In genomic region chr2:101330253-101330921, GRCh38 we compare ENCODE assay signal across 9 cellular contexts. TPM values are rescaled to one million over a fixed set of nuclear protein-coding genes. Genes with fewer than 3 reads are reported as not detected.
DNase-seq lines count a peak whose midpoint lies in the region; ATAC-seq and TF ChIP-seq lines count a peak whose summit lies in the region.
"Had no signal": no experiment of that assay in that cellular context is flagged by ENCODE, and none has a peak within 500 bp of the region (broad histone marks: within the 10 kb centered on the region; RNA-seq: fewer than 3 reads in every experiment).

No MANE protein-coding gene starts in this region.

- intact Hi-C loops in CD8-positive, alpha-beta T cell (cut with DNase I, micrococcal nuclease), result no loop called here
- intact Hi-C loops in activated CD8-positive, alpha-beta T cell treated with anti-CD3 and anti-CD28 coated beads for 36 hours (cut with micrococcal nuclease), result no loop called here
- intact Hi-C loops in esophagus squamous epithelium (cut with DNase I), result no loop called here

- H3K14ac ChIP-seq in neuronal stem cell (ENCODE audit: low read length), result no peak overlapping the region

- H3K4me2 ChIP-seq in neuronal stem cell (ENCODE audit: insufficient read depth, low read length, poor library complexity, severe bottlenecking), result no peak overlapping the region

- peak in 4 of 7 experiments; percentile 45 to 62 (median 46) for DNase-seq in CD8-positive, alpha-beta T cell
- peak; percentile 63 for DNase-seq in activated CD8-positive, alpha-beta T cell treated with anti-CD3 and anti-CD28 coated beads for 36 hours
- no peak for DNase-seq in esophagus squamous epithelium (lab: John Stamatoyannopoulos, UW)
- DNase-seq in neuronal stem cell (ENCODE audit: low spot score), result no peak
- DNase-seq in NCI-H524 treated with DMSO at 0.1 percent for 48 hours (lab: John Stamatoyannopoulos, UW), result no peak
- no peak for DNase-seq in HCEC 1CT
- no peak for DNase-seq in kidney glomerular epithelial cell (lab: John Stamatoyannopoulos, UW)
- no peak for DNase-seq in COLO668 (lab: John Stamatoyannopoulos, UW; ENCODE audit: unreplicated experiment)
- DNase-seq: DMS79 had no signal

- H3K27me3 ChIP-seq in CD8-positive, alpha-beta T cell (ENCODE audit: insufficient read depth, low read length), result no peaks in the 10 kb centered on the region
- no peaks in the 10 kb centered on the region for H3K27me3 ChIP-seq in esophagus squamous epithelium
- no peaks in the 10 kb centered on the region for H3K27me3 ChIP-seq in neuronal stem cell (ENCODE audit: control insufficient read depth in 3 of 3, insufficient read depth in 3 of 3, low read depth in 1 of 3, low read length in 3 of 3)

- peak overlapping the region; percentile 87 for H3K27ac Mint-ChIP-seq in CD8-positive, alpha-beta T cell
- H3K27ac Mint-ChIP-seq in activated CD8-positive, alpha-beta T cell treated with anti-CD3 and anti-CD28 coated beads for 36 hours, result peak overlapping the region; percentile 82

- H2BK5ac ChIP-seq in neuronal stem cell (ENCODE audit: low read length), result no peak overlapping the region

- H4K8ac ChIP-seq in neuronal stem cell (ENCODE audit: low read depth, low read length), result no peak overlapping the region

- peak overlapping the region; percentile 57 for H3K4me3 Mint-ChIP-seq in CD8-positive, alpha-beta T cell
- H3K4me3 Mint-ChIP-seq in activated CD8-positive, alpha-beta T cell treated with anti-CD3 and anti-CD28 coated beads for 36 hours, result peak overlapping the region; percentile 37

- ATAC-seq in CD8-positive, alpha-beta T cell, result peak; percentile 30
- peak; percentile 59 for ATAC-seq in activated CD8-positive, alpha-beta T cell treated with anti-CD3 and anti-CD28 coated beads for 36 hours

- CTCF ChIA-PET in CD8-positive, alpha-beta T cell (lab: Charles Lee), result interaction anchor here (0.7 to 7.0 kb wide), 3 partner anchors 12 to 501 kb away, joined by 3 to 67 read pairs (median 3); no protein-coding TSS in a partner anchor
- CTCF ChIA-PET in activated CD8-positive, alpha-beta T cell treated with anti-CD3 and anti-CD28 coated beads for 36 hours (lab: Charles Lee), result interaction anchor here (1.6 to 6.7 kb wide), 3 partner anchors 11 to 19 kb away, joined by 4 to 60 read pairs (median 6); no protein-coding TSS in a partner anchor

- H3K9ac ChIP-seq in neuronal stem cell (ENCODE audit: low read depth, low read length, poor library complexity), result no peak overlapping the region

- no peak overlapping the region for H4K91ac ChIP-seq in neuronal stem cell (ENCODE audit: low read depth, low read length, poor library complexity)

- WGBS in esophagus squamous epithelium, 2 donors, result 31 to 53% methylated on average over 11 to 12 of the region's 12 CpGs
- no CpG with 5 or more reads among the region's 12 CpGs for WGBS in neuronal stem cell (ENCODE audit: extremely low coverage in 2 of 2, insufficient read length in 2 of 2, insufficient replicate concordance in 1 of 2), 2 donors

- H3K4ac ChIP-seq in neuronal stem cell (ENCODE audit: low read length), result no peak overlapping the region

- no peaks in the 10 kb centered on the region for H3K9me3 ChIP-seq in CD8-positive, alpha-beta T cell (ENCODE audit: low read length)
- H3K9me3 ChIP-seq in esophagus squamous epithelium, result peaks cover 0 to 2% (median 0%) of the 10 kb centered on the region in 3 donors
- H3K9me3 ChIP-seq in neuronal stem cell (replicated peaks in 1 of 2; ENCODE audit: control insufficient read depth in 2 of 2, insufficient read depth in 1 of 2, low read depth in 1 of 2, low read length in 2 of 2), result peaks cover 0 to 7% of the 10 kb centered on the region in 2 donors

- POLR2A ChIA-PET in CD8-positive, alpha-beta T cell (lab: Charles Lee), result interaction anchor here (0.8 to 1.4 kb wide), 5 partner anchors 12 to 34 kb away, joined by 3 to 5 read pairs (median 3); partner anchors contain the start of gene RNF149
- POLR2A ChIA-PET in activated CD8-positive, alpha-beta T cell treated with anti-CD3 and anti-CD28 coated beads for 36 hours (lab: Charles Lee), result interaction anchor here (2.3 kb wide), 1 partner anchor 22 kb away, joined by 14 read pairs; the partner anchor contains the start of gene RNF149

- no peak overlapping the region for H2BK120ac ChIP-seq in neuronal stem cell (ENCODE audit: low read depth, low read length)

- H3K18ac ChIP-seq in neuronal stem cell (ENCODE audit: low read length), result peak overlapping the region; percentile 21

- TF ChIP-seq CTCF in CD8-positive, alpha-beta T cell (IDR thresholded peaks at IDR 0.05), result no peak
- no peak for TF ChIP-seq CTCF in activated CD8-positive, alpha-beta T cell treated with anti-CD3 and anti-CD28 coated beads for 36 hours (IDR thresholded peaks at IDR 0.05)
- TF ChIP-seq CTCF in esophagus squamous epithelium (IDR thresholded peaks at IDR 0.05), result no peak

- H3K4me1 Mint-ChIP-seq in CD8-positive, alpha-beta T cell (ENCODE audit: low read depth), result peaks cover 20% of the 10 kb centered on the region
- peaks cover 23% of the 10 kb centered on the region for H3K4me1 Mint-ChIP-seq in activated CD8-positive, alpha-beta T cell treated with anti-CD3 and anti-CD28 coated beads for 36 hours (ENCODE audit: low read depth)

- H2AK5ac ChIP-seq in neuronal stem cell (ENCODE audit: low read depth, low read length), result no peak overlapping the region

- no peak overlapping the region for H2BK12ac ChIP-seq in neuronal stem cell (ENCODE audit: low read length)

- no peaks in the 10 kb centered on the region for H3K36me3 Mint-ChIP-seq in CD8-positive, alpha-beta T cell
- H3K36me3 Mint-ChIP-seq in activated CD8-positive, alpha-beta T cell treated with anti-CD3 and anti-CD28 coated beads for 36 hours (ENCODE audit: low read depth), result no peaks in the 10 kb centered on the region

- no peak for TF ChIP-seq POLR2A in esophagus squamous epithelium (IDR thresholded peaks at IDR 0.05)

- H3K23ac ChIP-seq in neuronal stem cell (ENCODE audit: low read depth, low read length, poor library complexity), result no peak overlapping the region

- H3K79me1 ChIP-seq in neuronal stem cell (ENCODE audit: low read depth, low read length), result no peaks in the 10 kb centered on the region

- H3K36me3 ChIP-seq in CD8-positive, alpha-beta T cell (ENCODE audit: insufficient read depth, low read length), result no peaks in the 10 kb centered on the region
- H3K36me3 ChIP-seq in esophagus squamous epithelium (no peaks in the 10 kb centered on the region), neuronal stem cell (replicated peaks in 1 of 2; ENCODE audit: control insufficient read depth in 2 of 2, insufficient read depth in 2 of 2, low read length in 2 of 2) (no peaks in the 10 kb centered on the region)

- peaks cover 69% of the 10 kb centered on the region for H3K4me1 ChIP-seq in CD8-positive, alpha-beta T cell (ENCODE audit: insufficient read depth, low read length)
- peaks cover 26 to 53% (median 32%) of the 10 kb centered on the region in 3 donors for H3K4me1 ChIP-seq in esophagus squamous epithelium
- peaks cover 3 to 10% of the 10 kb centered on the region in 2 donors for H3K4me1 ChIP-seq in neuronal stem cell (ENCODE audit: control insufficient read depth in 2 of 2, insufficient read depth in 1 of 2, low read depth in 1 of 2, low read length in 2 of 2)

- peak overlapping the region; percentile 80 for H2AFZ ChIP-seq in neuronal stem cell (ENCODE audit: low read length)

- no peak overlapping the region for H3K27ac ChIP-seq in CD8-positive, alpha-beta T cell (ENCODE audit: low read depth, low read length)
- H3K27ac ChIP-seq in esophagus squamous epithelium (peak overlapping the region; percentile 82 to 94 (median 87)), neuronal stem cell (replicated peaks; ENCODE audit: low read length) (no peak overlapping the region)

- no peak overlapping the region for H2BK15ac ChIP-seq in neuronal stem cell (ENCODE audit: low read length)

- H3K4me3 ChIP-seq in CD8-positive, alpha-beta T cell (ENCODE audit: low read depth, low read length), result no peak overlapping the region
- H3K4me3 ChIP-seq in esophagus squamous epithelium (no peak overlapping the region), neuronal stem cell (ENCODE audit: low read length in 2 of 2) (no peak overlapping the region)

- no peaks in the 10 kb centered on the region for H3K9me3 Mint-ChIP-seq in CD8-positive, alpha-beta T cell
- H3K9me3 Mint-ChIP-seq in activated CD8-positive, alpha-beta T cell treated with anti-CD3 and anti-CD28 coated beads for 36 hours, result no peaks in the 10 kb centered on the region

- H3K27me3 Mint-ChIP-seq in CD8-positive, alpha-beta T cell (ENCODE audit: low read depth), result no peaks in the 10 kb centered on the region
- H3K27me3 Mint-ChIP-seq in activated CD8-positive, alpha-beta T cell treated with anti-CD3 and anti-CD28 coated beads for 36 hours, result no peaks in the 10 kb centered on the region

RNA-seq across cellular contexts. Expression of gene RNF149, which starts 21.9 kb away (rescaled TPM):
- total RNA-seq in CD8-positive, alpha-beta T cell, result 100 to 1,000 TPM; 128 to 129 TPM
- 10 to 100 TPM; 48.7 to 53.2 TPM for total RNA-seq in activated CD8-positive, alpha-beta T cell treated with anti-CD3 and anti-CD28 coated beads for 36 hours
- total RNA-seq in esophagus squamous epithelium, result 100 to 1,000 TPM in 3 of 4 donors, 10 to 100 TPM in 1; 80.3 to 117 (median 110) TPM
- 16.8 TPM for polyA plus RNA-seq in neuronal stem cell (2013, experiment 1 of 2)
- 17.8 TPM for polyA plus RNA-seq in neuronal stem cell (2013, experiment 2 of 2)

RNA-seq across cellular contexts. Expression of gene CREG2, which starts 56.9 kb away (rescaled TPM):
- not detected for total RNA-seq in CD8-positive, alpha-beta T cell
- not detected for total RNA-seq in activated CD8-positive, alpha-beta T cell treated with anti-CD3 and anti-CD28 coated beads for 36 hours
- 1 to 10 TPM in 2 of 4 donors, under 1 TPM in 2; 0.38 to 2.5 (median 1.3) TPM for total RNA-seq in esophagus squamous epithelium
- 0.14 TPM for polyA plus RNA-seq in neuronal stem cell (2013, experiment 1 of 2)
- 0.14 TPM for polyA plus RNA-seq in neuronal stem cell (2013, experiment 2 of 2)

Comparison
In these comparisons a context has a peak if more than half of its experiments do, and no peak if none do; other contexts are left out.
1. DNase-seq: peak in CD8-positive, alpha-beta T cell (4 of 7) and activated CD8-positive, alpha-beta T cell treated with anti-CD3 and anti-CD28 coated beads for 36 hours (single experiment); none in esophagus squamous epithelium (single experiment), neuronal stem cell (single experiment), NCI-H524 treated with DMSO at 0.1 percent for 48 hours (single experiment), HCEC 1CT (single experiment), kidney glomerular epithelial cell (single experiment) and COLO668 (single experiment).
2. H3K27ac ChIP-seq: peak in esophagus squamous epithelium (4 of 4); none in CD8-positive, alpha-beta T cell (single experiment) and neuronal stem cell (single experiment).